In genomic region chr19:39499082-39499642, GRCh38 we compare ENCODE assay signal across 1 cellular context.
A peak's percentile ranks its signal among the peaks of the same experiment; 100 is the strongest.
TF ChIP-seq lines count a peak whose summit lies in the region.

No MANE protein-coding gene starts in this region.

TF ChIP-seq in GM12878, 131 proteins besides CTCF, POLR2A, EP300 and RAD21 (continued from another document):
- no peak for TF ChIP-seq PAX5 (IDR thresholded peaks at IDR 0.05; ENCODE audit: borderline replicate concordance, low read depth, low read length)
- TF ChIP-seq LARP7 (IDR thresholded peaks at IDR 0.05), result peak; percentile 67; the same call in 1 of the 2 replicates
- no peak for TF ChIP-seq CUX1 (IDR thresholded peaks at IDR 0.05; ENCODE audit: insufficient replicate concordance, low read depth, low read length)
- no peak for TF ChIP-seq SP1 (IDR thresholded peaks at IDR 0.05; ENCODE audit: low read depth, low read length)
- peak; percentile 100 for TF ChIP-seq HDAC6 (IDR thresholded peaks at IDR 0.05; ENCODE audit: unreplicated experiment)
- peak; percentile 55 for TF ChIP-seq SUZ12 (IDR thresholded peaks at IDR 0.05; ENCODE audit: unreplicated experiment)
- no peak for TF ChIP-seq MYB (IDR thresholded peaks at IDR 0.05; ENCODE audit: borderline replicate concordance, low read depth, low read length)
- peak; percentile 85; the same call in 1 of the 2 replicates for TF ChIP-seq ZSCAN29 (IDR thresholded peaks at IDR 0.05)
- TF ChIP-seq IRF4 (IDR thresholded peaks at IDR 0.05; ENCODE audit: low read depth, low read length), result no peak
- no peak for TF ChIP-seq E2F4 (IDR thresholded peaks at IDR 0.05; ENCODE audit: low read depth, low read length)
- no peak for TF ChIP-seq DPF2 (IDR thresholded peaks at IDR 0.05)
- no peak for TF ChIP-seq CHD4 (IDR thresholded peaks at IDR 0.05)
- no peak for TF ChIP-seq ATF2 (IDR thresholded peaks at IDR 0.05; ENCODE audit: low read length)
- no peak for TF ChIP-seq RUNX3 (IDR thresholded peaks at IDR 0.05; ENCODE audit: low read length)
- no peak for TF ChIP-seq SIN3A (IDR thresholded peaks at IDR 0.05; ENCODE audit: low read depth, low read length)
- TF ChIP-seq SREBF1 (IDR thresholded peaks at IDR 0.05; ENCODE audit: low read length), result no peak
- no peak for TF ChIP-seq ZNF384 (IDR thresholded peaks at IDR 0.05; ENCODE audit: borderline replicate concordance, low read depth, low read length)
- TF ChIP-seq SUPT20H (IDR thresholded peaks at IDR 0.05; ENCODE audit: borderline replicate concordance, control insufficient read depth, low read depth, low read length), result no peak
- no peak for TF ChIP-seq SIX5 (IDR thresholded peaks at IDR 0.05; ENCODE audit: low read depth, low read length, severe bottlenecking)
- TF ChIP-seq SREBF2 (IDR thresholded peaks at IDR 0.05; ENCODE audit: low read length), result no peak
- no peak for TF ChIP-seq STAT3 (IDR thresholded peaks at IDR 0.05; ENCODE audit: low read depth, low read length)
- TF ChIP-seq BACH1 (IDR thresholded peaks at IDR 0.05; ENCODE audit: borderline replicate concordance), result no peak
- no peak for TF ChIP-seq SMAD1 (IDR thresholded peaks at IDR 0.05; ENCODE audit: low read depth, partially characterized antibody)
- TF ChIP-seq SMAD5 (IDR thresholded peaks at IDR 0.05; ENCODE audit: low read depth), result no peak
